Comparison of ENCODE assay signal across 8 cellular contexts in the genomic region with DNA sequence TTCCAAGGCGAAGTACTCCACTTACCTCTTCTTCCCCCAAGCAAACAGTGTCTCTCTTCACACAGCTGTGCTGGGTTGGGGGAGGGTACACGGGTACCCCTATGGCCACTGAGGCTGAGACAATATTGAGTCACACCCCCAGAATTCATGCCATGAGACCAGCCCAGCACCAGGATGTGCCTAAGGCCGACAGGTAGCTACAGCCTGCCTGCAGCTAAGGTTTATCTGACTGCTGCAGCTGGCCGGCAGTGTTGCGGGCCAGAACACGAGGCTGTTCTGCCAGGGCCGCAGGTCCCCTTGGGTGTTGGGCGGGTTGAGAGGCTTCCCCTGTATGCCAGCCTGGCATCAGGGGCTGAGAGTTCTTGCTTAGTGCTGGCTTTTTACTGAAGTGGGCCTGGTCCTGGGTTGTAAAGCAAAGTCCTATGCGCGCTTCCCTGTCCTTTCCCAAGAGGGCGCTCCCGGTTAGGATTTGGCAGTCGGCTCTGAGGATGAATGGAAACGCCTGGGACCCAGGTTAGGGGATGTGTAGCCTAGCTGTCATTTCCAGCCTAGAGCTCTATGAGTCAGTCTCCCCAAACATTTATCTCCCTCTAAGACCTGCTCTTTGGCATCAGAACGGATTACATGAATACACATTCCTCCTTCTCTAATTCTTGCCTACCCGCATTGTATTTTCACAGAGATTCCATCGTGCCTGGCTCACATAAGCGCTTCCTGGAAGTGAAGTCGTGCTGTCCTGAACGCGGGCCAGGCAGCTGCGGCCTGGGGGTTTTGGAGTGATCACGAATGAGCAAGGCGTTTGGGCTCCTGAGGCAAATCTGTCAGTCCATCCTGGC. TPM values are rescaled to one million over a fixed set of nuclear protein-coding genes. Genes with fewer than 3 reads are reported as not detected.
DNase-seq lines count a peak whose midpoint lies in the region; ATAC-seq and TF ChIP-seq lines count a peak whose summit lies in the region.

No MANE protein-coding gene starts in this region.

- intact Hi-C loops in transverse colon (cut with DNase I; ENCODE audit: low total_unique reads): no loop called here

- no CpG with 5 or more reads among the region's 24 CpGs for WGBS in H9 (ENCODE audit: extremely low coverage, insufficient read length, low lambda C conversion rate)
- 48% methylated on average over 24 of the region's 24 CpGs; no CpG with 5 or more reads in 1 of the 2 donors for WGBS in transverse colon (ENCODE audit: low coverage in 1 of 2), 2 donors

- H3K9ac ChIP-seq in H9 (ENCODE audit: extremely low read depth, insufficient read length, low read length): no peak overlapping the region

- H3K4me3 ChIP-seq in neuron (ENCODE audit: low read length): peak overlapping the region; percentile 5
- no peak overlapping the region for H3K4me3 ChIP-seq in transverse colon

- peaks cover 17% of the 10 kb centered on the region for H3K27me3 Mint-ChIP-seq in H9 (ENCODE audit: low read depth)

- H3K9me3 ChIP-seq in H9 (ENCODE audit: control insufficient read depth, low read depth, low read length): no peaks in the 10 kb centered on the region
- H3K9me3 ChIP-seq in neuron (ENCODE audit: low read length): no peaks in the 10 kb centered on the region
- H3K9me3 ChIP-seq in transverse colon: no peaks in the 10 kb centered on the region

- no peaks in the 10 kb centered on the region for H3K23me2 ChIP-seq in H9 (ENCODE audit: insufficient read length, low read depth, low read length, poor library complexity, severe bottlenecking)

- TF ChIP-seq EP300 in transverse colon (IDR thresholded peaks at IDR 0.05; ENCODE audit: low read depth): no peak

- H3K36me3 ChIP-seq in neuron (ENCODE audit: insufficient read depth, low read length): no peaks in the 10 kb centered on the region
- no peaks in the 10 kb centered on the region for H3K36me3 ChIP-seq in transverse colon

- in situ Hi-C loops in transverse colon (cut with MboI; ENCODE audit: low pct_ligation_motif_present in 1 of 4, low pct_unique_long_range_greater_than_20kb in 1 of 4, low sequenced_read_pairs in 3 of 4): no loop called here

- no peak overlapping the region for H2AFZ ChIP-seq in H9 (ENCODE audit: low read length)
- H2AFZ ChIP-seq in neuron (ENCODE audit: low read depth, low read length): peak overlapping the region; percentile 29

- H3K14ac ChIP-seq in H9 (ENCODE audit: insufficient read depth, low read length): no peak overlapping the region

- H3K27ac ChIP-seq in H9 (ENCODE audit: insufficient read length, low read depth, low read length): no peak overlapping the region
- peak overlapping the region in 3 of 4 donors; percentile 30 to 51 (median 37) for H3K27ac ChIP-seq in transverse colon

- H2BK15ac ChIP-seq in H9 (ENCODE audit: low read depth, low read length): no peak overlapping the region

- H3K56ac ChIP-seq in H9 (ENCODE audit: insufficient read length, low read depth, low read length): no peak overlapping the region

- H3K36me3 Mint-ChIP-seq in H9 (ENCODE audit: insufficient read depth in 1 of 3, low read depth in 3 of 3): no peaks in the 10 kb centered on the region; a peak in 1 of 7 replicates

- peak overlapping the region in 1 of 3 experiments; percentile 68; a peak in 2 of 7 replicates for H3K27ac Mint-ChIP-seq in H9

- no peaks in the 10 kb centered on the region for H3K4me1 ChIP-seq in H9 (ENCODE audit: insufficient read depth, low read length)
- H3K4me1 ChIP-seq in neuron (ENCODE audit: insufficient read depth, low read length): peaks cover 3% of the 10 kb centered on the region
- peaks cover 0 to 9% (median 2%) of the 10 kb centered on the region in 4 donors for H3K4me1 ChIP-seq in transverse colon

- no peak overlapping the region for H3K23ac ChIP-seq in H9 (ENCODE audit: insufficient read length, low read depth, low read length)

- peaks cover 11% of the 10 kb centered on the region in 2 experiments for H3K4me1 Mint-ChIP-seq in H9

- H3K4me3 Mint-ChIP-seq in H9: peak overlapping the region; percentile 34 to 60; a peak in 2 of 5 replicates

- H3K79me1 ChIP-seq in H9 (ENCODE audit: insufficient read depth, low read depth, low read length, poor library complexity, severe bottlenecking): no peaks in the 10 kb centered on the region

- H2BK12ac ChIP-seq in H9 (ENCODE audit: insufficient read length, low read depth, low read length): no peak overlapping the region

- no peaks in the 10 kb centered on the region for H4K20me1 ChIP-seq in H9 (ENCODE audit: control insufficient read depth, insufficient read depth, insufficient read length)

- no peak overlapping the region for H3K18ac ChIP-seq in H9 (ENCODE audit: insufficient read length, low read depth, low read length)

- H4K8ac ChIP-seq in H9 (replicated peaks; ENCODE audit: insufficient read length, low read depth, low read length): no peak overlapping the region

- H3K4me2 ChIP-seq in H9 (ENCODE audit: insufficient read depth, insufficient read length, low read length): peak overlapping the region; percentile 2

- no peak overlapping the region for H2BK5ac ChIP-seq in H9 (ENCODE audit: insufficient read length, low read length)

- TF ChIP-seq POLR2A in transverse colon (IDR thresholded peaks at IDR 0.05): no peak

- DNase-seq in AML-193 (lab: John Stamatoyannopoulos, UW): peak; percentile 53 to 61
- DNase-seq in H9: peak; percentile 89
- peak; percentile 56 for DNase-seq in NCI-H748 treated with DMSO at 0.1 percent for 48 hours (lab: John Stamatoyannopoulos, UW)
- peak; percentile 53 for DNase-seq in activated T-cell treated with anti-CD3 and anti-CD28 coated beads, Interleukin-2, amount 50 U/mL, for 1 hour
- DNase-seq in fibroblast of peridontal ligament (ENCODE audit: extremely low read depth): peak; percentile 72
- DNase-seq in transverse colon: peak; percentile 71

- no peak overlapping the region for H3T11ph ChIP-seq in H9 (ENCODE audit: low read length)

- ATAC-seq in HG03097 (IDR thresholded peaks at IDR 0.05; ENCODE audit: low FRiP score, unreplicated experiment): no peak

- H3K4ac ChIP-seq in H9 (ENCODE audit: low read depth, low read length): no peak overlapping the region

- H3K27me3 ChIP-seq in H9 (ENCODE audit: insufficient read depth, low read length): no peaks in the 10 kb centered on the region
- H3K27me3 ChIP-seq in neuron (ENCODE audit: insufficient read depth, low read length): no peaks in the 10 kb centered on the region
- no peaks in the 10 kb centered on the region for H3K27me3 ChIP-seq in transverse colon

- no peaks in the 10 kb centered on the region for H3K79me2 ChIP-seq in H9 (ENCODE audit: insufficient read depth, low read length)

- H2BK20ac ChIP-seq in H9 (ENCODE audit: low read depth, low read length, poor library complexity, severe bottlenecking): no peak overlapping the region

- no peak overlapping the region for H4K5ac ChIP-seq in H9 (ENCODE audit: insufficient read length, low read depth, low read length)

- no peak overlapping the region for H2AK5ac ChIP-seq in H9 (ENCODE audit: insufficient read length, low read length)

- H3K9me3 Mint-ChIP-seq in H9: no peaks in the 10 kb centered on the region; a peak in 1 of 5 replicates

- peak; percentile 88 for TF ChIP-seq CTCF in H9 (conservative IDR thresholded peaks at IDR 0.05)
- peak; percentile 60 to 71 (median 61) for TF ChIP-seq CTCF in transverse colon (IDR thresholded peaks at IDR 0.05)

- no peak overlapping the region for H4K91ac ChIP-seq in H9 (ENCODE audit: insufficient read length, low read depth, low read length)

- no peak overlapping the region for H2BK120ac ChIP-seq in H9 (ENCODE audit: low read depth, low read length, poor library complexity, severe bottlenecking)

RNA-seq across cellular contexts. Expression of a gene that starts 7.1 kb away (rescaled TPM):
- total RNA-seq in H9 (2021) (2.8 TPM in 2 replicates), transverse colon (10 to 100 TPM in 1 of 4 donors, 1 to 10 TPM in 3; 4.2 to 15.3 (median 5.8) TPM)

RNA-seq across cellular contexts. Expression of a gene that starts 46.5 kb away (rescaled TPM):
- total RNA-seq in H9 (2021) (1.6 and 2.0 TPM in 2 replicates), transverse colon (1 to 10 TPM in 3 of 4 donors, not detected in 1; 1.4 to 3.0 (median 2.0) TPM)
